In the genomic region with DNA sequence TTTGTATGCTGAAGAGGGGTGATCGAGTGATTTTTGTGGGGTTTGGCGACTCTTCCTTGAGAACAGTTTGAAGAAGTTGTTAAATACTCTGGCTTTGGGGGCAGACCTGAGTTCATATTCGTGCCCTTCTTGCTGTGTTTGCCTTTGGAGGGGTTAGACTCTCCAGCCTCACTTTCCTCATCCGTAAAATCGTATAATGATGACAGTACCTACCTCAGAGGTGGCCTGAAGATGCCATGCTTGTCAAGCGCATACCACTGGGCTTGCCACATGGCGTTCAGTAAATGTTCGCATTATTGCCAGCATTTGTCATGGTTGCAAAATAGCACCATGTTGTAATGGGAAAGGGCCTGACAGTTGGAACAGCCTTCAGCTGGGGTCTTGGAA, we compare ENCODE assay signal across 8 cellular contexts. TPM values are rescaled to one million over a fixed set of nuclear protein-coding genes. Genes with fewer than 3 reads are reported as not detected.
A peak's percentile ranks its signal among the peaks of the same experiment; 100 is the strongest.
DNase-seq lines count a peak whose midpoint lies in the region; ATAC-seq and TF ChIP-seq lines count a peak whose summit lies in the region.

No MANE protein-coding gene starts in this region.

- TF ChIP-seq CTCF in GM12875 (IDR thresholded peaks at IDR 0.05; ENCODE audit: borderline replicate concordance, insufficient read depth, low read depth, low read length) (no peak), heart right ventricle (IDR thresholded peaks at IDR 0.05) (no peak), GM13977 (IDR thresholded peaks at IDR 0.05; ENCODE audit: extremely low read depth, insufficient read depth, missing control alignments) (no peak)

- H3K4me1 Mint-ChIP-seq in activated naive CD8-positive, alpha-beta T cell (ENCODE audit: low read depth), result peaks cover 43% of the 10 kb centered on the region

- H3K27me3 Mint-ChIP-seq in activated naive CD8-positive, alpha-beta T cell, result no peaks in the 10 kb centered on the region

- intact Hi-C loops in heart right ventricle (cut with DNase I), result loop anchor here in 9 of 10 donors (1.0 to 10.0 kb wide), 9 partner anchors 63 to 254 kb away; a partner anchor contains a TSS

- H3K9me3 Mint-ChIP-seq in activated naive CD8-positive, alpha-beta T cell (ENCODE audit: low read depth), result no peaks in the 10 kb centered on the region

- in situ Hi-C loops in GM13977 (cut with MboI; ENCODE audit: low pct_unique_long_range_greater_than_20kb, low sequenced_read_pairs, unreplicated experiment), result loop anchor here (5.0 to 10.0 kb wide), 2 partner anchors 111 to 258 kb away; no protein-coding TSS in a partner anchor

- no peaks in the 10 kb centered on the region for H3K9me3 ChIP-seq in NT2/D1 (ENCODE audit: insufficient read depth, low read length)
- H3K9me3 ChIP-seq in heart right ventricle, result peaks cover 0 to 4% (median 0%) of the 10 kb centered on the region in 11 donors

- H3K9ac ChIP-seq in NT2/D1 (ENCODE audit: insufficient read length, low read depth), result peak overlapping the region; percentile 88

- H3K27me3 ChIP-seq in NT2/D1 (ENCODE audit: insufficient read depth, insufficient read length) (peaks cover 20% of the 10 kb centered on the region), heart right ventricle (peaks cover 0 to 13% (median 0%) of the 10 kb centered on the region in 7 donors)

- whole genome bisulfite sequencing in heart right ventricle, 2 donors, result 25 to 29% methylated on average over 8 of the region's 8 CpGs

- H3K4me1 ChIP-seq in NT2/D1 (ENCODE audit: insufficient read depth, insufficient read length) (peaks cover 3% of the 10 kb centered on the region), heart right ventricle (peaks cover 0 to 35% (median 22%) of the 10 kb centered on the region in 9 donors)

- H3K36me3 ChIP-seq in NT2/D1 (ENCODE audit: insufficient read depth, insufficient read length, low read length) (no peaks in the 10 kb centered on the region), heart right ventricle (no peaks in the 10 kb centered on the region)

- H3K27ac ChIP-seq in heart right ventricle, result peak overlapping the region; percentile 65 to 98 (median 95)

- H3K36me3 Mint-ChIP-seq in activated naive CD8-positive, alpha-beta T cell, result no peaks in the 10 kb centered on the region

- ATAC-seq in heart right ventricle (peak in 5 of 8 donors; percentile 25 to 54 (median 41)), HG03095 (IDR thresholded peaks at IDR 0.05; ENCODE audit: unreplicated experiment) (no peak)

- H3K4me3 Mint-ChIP-seq in activated naive CD8-positive, alpha-beta T cell, result peak overlapping the region; percentile 97

- H3K27ac Mint-ChIP-seq in activated naive CD8-positive, alpha-beta T cell, result peak overlapping the region; percentile 97

- DNase-seq in NT2/D1 (ENCODE audit: low read depth, low spot score) (no peak), heart right ventricle (peak in 1 of 2 donors; percentile 29), retina (peak; percentile 40), NCI-H2196 (lab: John Stamatoyannopoulos, UW; ENCODE audit: unreplicated experiment) (no peak), GM13977 (ENCODE audit: low spot score) (no peak)

- peak overlapping the region; percentile 98 for H3K4me3 ChIP-seq in GM12875 (ENCODE audit: low read depth, low read length)
- peak overlapping the region; percentile 78 for H3K4me3 ChIP-seq in NT2/D1 (ENCODE audit: insufficient read length, low read depth)
- peak overlapping the region; percentile 70 to 97 (median 86) for H3K4me3 ChIP-seq in heart right ventricle

RNA-seq across cellular contexts. Expression of a gene that starts 1.3 kb away (rescaled TPM):
- 10 to 100 TPM; 10.6 to 37.4 (median 23.3) TPM for total RNA-seq in heart right ventricle
- polyA plus RNA-seq in heart right ventricle, result 10 to 100 TPM in 1 of 2 donors, 1 to 10 TPM in 1; 7.8 to 11.5 TPM
